In the genomic region with DNA sequence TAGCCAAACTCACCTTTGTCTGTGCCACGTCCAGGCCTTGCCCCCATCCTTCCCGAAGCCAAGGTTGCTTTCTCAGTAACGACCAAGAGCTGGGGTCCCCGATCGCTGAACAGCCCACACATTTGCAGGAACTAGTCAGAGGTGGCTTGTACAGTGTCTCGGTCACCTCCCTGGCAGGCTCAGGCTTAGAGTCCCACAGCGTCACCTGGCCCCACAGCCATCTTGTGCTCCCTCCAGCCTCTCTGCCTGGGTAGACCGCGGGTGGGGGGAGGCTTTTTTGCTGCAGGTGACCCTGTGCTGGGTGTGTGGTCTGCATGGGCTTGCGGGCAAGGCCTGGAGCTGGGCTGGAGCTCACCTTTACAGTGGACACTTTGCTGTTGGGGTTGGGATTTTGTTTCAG, we compare ENCODE assay signal across 7 cellular contexts.
"Had no signal": no experiment of that assay in that cellular context is flagged by ENCODE, and none has a peak within 500 bp of the region (broad histone marks: within the 10 kb centered on the region; RNA-seq: fewer than 3 reads in every experiment).

No MANE protein-coding gene starts in this region.

- H3K4me3 ChIP-seq: GM23248, HAP-1 had no signal

- H3K9ac ChIP-seq: GM23248 had no signal

- H3K4me1 ChIP-seq: HAP-1 had no signal

- H3K36me3 ChIP-seq: HAP-1 had no signal

- H3K27ac ChIP-seq: GM23248 had no signal

- H2AFZ ChIP-seq: GM23248 had no signal

- ATAC-seq: HCT116 had no signal

- DNase-seq: GOT3, H7, HFFc6, KBM-7 had no signal

- H3K9me3 ChIP-seq: HAP-1 had no signal
